In the genomic region with DNA sequence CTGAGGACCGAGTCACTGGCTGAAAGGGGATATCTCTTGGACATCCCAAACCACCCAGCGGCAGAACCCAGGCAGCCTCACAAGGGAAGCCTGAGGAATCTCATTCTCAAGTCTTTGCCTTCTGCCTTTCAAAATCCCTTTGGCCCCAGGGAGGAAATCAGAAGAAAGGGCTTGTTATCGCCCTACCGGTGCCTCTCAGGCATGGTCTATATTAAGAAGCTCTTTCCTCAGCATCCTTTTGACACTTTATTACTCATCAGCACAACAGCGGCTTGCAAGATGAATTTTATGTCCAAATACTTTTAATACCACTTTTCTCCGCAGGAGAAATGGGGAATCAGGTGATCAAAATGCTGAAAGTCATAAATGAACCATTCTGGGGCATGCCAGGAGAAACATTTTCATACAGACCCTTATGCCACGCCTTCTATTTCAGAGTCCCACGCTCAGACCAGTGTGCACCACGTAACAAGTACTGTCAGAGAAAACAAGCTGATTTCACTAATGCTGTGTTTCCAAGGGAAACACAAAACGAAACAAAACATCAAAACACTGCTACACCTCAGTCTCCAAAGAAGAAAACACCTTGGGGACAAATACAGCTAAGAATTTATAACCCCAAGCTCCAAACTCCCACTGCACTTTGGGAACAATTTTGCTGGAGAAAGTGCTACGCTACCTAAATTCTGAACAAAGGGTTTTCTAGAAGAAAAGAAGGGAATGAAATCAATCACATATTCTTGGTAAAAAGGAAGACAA, we compare ENCODE assay signal across 8 cellular contexts. TPM values are rescaled to one million over a fixed set of nuclear protein-coding genes. Genes with fewer than 3 reads are reported as not detected.
DNase-seq lines count a peak whose midpoint lies in the region; ATAC-seq, FAIRE-seq and TF ChIP-seq lines count a peak whose summit lies in the region.

No MANE protein-coding gene starts in this region.

- peak overlapping the region; percentile 92 to 96 for H3K27ac Mint-ChIP-seq in T-cell

- no peak; the same call in 1 of the 2 replicates for TF ChIP-seq POLR2A in GM12892 (IDR thresholded peaks at IDR 0.05; ENCODE audit: low read depth, low read length)
- TF ChIP-seq POLR2A in esophagus squamous epithelium (IDR thresholded peaks at IDR 0.05), result no peak

- H3K27me3 Mint-ChIP-seq in T-cell, result no peaks in the 10 kb centered on the region

- CTCF ChIA-PET in HEK293 (lab: Yijun Ruan, JAX), result interaction anchor here (0.7 to 3.4 kb wide), 6 partner anchors 9 to 118 kb away, joined by 3 to 10 read pairs (median 3); partner anchors contain the start of gene RAPGEF1
- CTCF ChIA-PET in T-cell (lab: Charles Lee), result interaction anchor here (0.7 to 3.4 kb wide), 9 partner anchors 10 to 58 kb away, joined by 3 to 19 read pairs (median 4); no protein-coding TSS in a partner anchor

- POLR2A ChIA-PET in HEK293 (lab: Yijun Ruan, JAX) (no interaction called here), T-cell (lab: Charles Lee) (interaction anchor here (0.7 to 1.5 kb wide), 9 partner anchors 10 to 42 kb away, joined by 3 to 11 read pairs (median 5); partner anchors contain the start of gene RAPGEF1 (in 1 of the 2))

- H3K36me3 Mint-ChIP-seq in T-cell, result peaks cover 12% of the 10 kb centered on the region

- ATAC-seq in T-cell (replicated peaks in 1 of 4), result peak; percentile 69 to 93 (median 73)

- peaks cover 79 to 89% (median 87%) of the 10 kb centered on the region in 3 donors for H3K4me1 Mint-ChIP-seq in T-cell

- H3K27ac ChIP-seq in HEK293 (ENCODE audit: extremely low read depth, low read depth, low read length) (no peak overlapping the region), esophagus squamous epithelium (peak overlapping the region; percentile 62 to 85 (median 73)), subcutaneous abdominal adipose tissue (ENCODE audit: low read depth, low read length) (peak overlapping the region; percentile 88)

- H3K4me3 ChIP-seq in HEK293 (ENCODE audit: low read depth, low read length) (no peak overlapping the region), esophagus squamous epithelium (peak overlapping the region in 1 of 4 donors; percentile 14), subcutaneous abdominal adipose tissue (ENCODE audit: low read depth in 1 of 5, low read length in 5 of 5) (peak overlapping the region in 4 of 5 donors; percentile 29 to 62 (median 48))

- intact Hi-C loops in esophagus squamous epithelium (cut with DNase I), result no loop called here

- peak; percentile 51 for FAIRE-seq in GM12892 (lab: Jason Lieb, UNC)

- 25 to 35% methylated on average over 11 of the region's 11 CpGs for WGBS in esophagus squamous epithelium, 2 donors

- H3K27me3 ChIP-seq in esophagus squamous epithelium (no peaks in the 10 kb centered on the region), subcutaneous abdominal adipose tissue (ENCODE audit: control insufficient read depth in 5 of 5, insufficient read depth in 4 of 5, low read length in 5 of 5) (no peaks in the 10 kb centered on the region)

- H3K9ac ChIP-seq in subcutaneous abdominal adipose tissue (ENCODE audit: low read length in 5 of 5), result peak overlapping the region in 2 of 5 donors; percentile 2 to 49

- H3K9me3 ChIP-seq in HEK293 (ENCODE audit: control insufficient read depth, insufficient read depth, low read depth, low read length) (no peaks in the 10 kb centered on the region), esophagus squamous epithelium (no peaks in the 10 kb centered on the region), subcutaneous abdominal adipose tissue (ENCODE audit: control insufficient read depth in 5 of 5, low read length in 5 of 5) (no peaks in the 10 kb centered on the region)

- H3K4me1 ChIP-seq in HEK293 (ENCODE audit: control insufficient read depth, insufficient read depth, low read length) (peaks cover 3% of the 10 kb centered on the region; the same call in 1 of the 2 replicates), esophagus squamous epithelium (peaks cover 18 to 98% (median 71%) of the 10 kb centered on the region in 3 donors), subcutaneous abdominal adipose tissue (ENCODE audit: control insufficient read depth in 5 of 5, insufficient read depth in 5 of 5, low read length in 5 of 5) (peaks cover 12 to 82% (median 68%) of the 10 kb centered on the region in 5 donors)

- H3K9me3 Mint-ChIP-seq in T-cell, result no peaks in the 10 kb centered on the region

- H3K4me3 Mint-ChIP-seq in T-cell, result peak overlapping the region; percentile 30 to 69 (median 50)

- DNase-seq in GM12892 (ENCODE audit: insufficient read length) (peak; percentile 43), T-cell (peak in 30 of 34 experiments; percentile 12 to 73 (median 48)), esophagus squamous epithelium (lab: John Stamatoyannopoulos, UW) (no peak), NCI-H2227 treated with DMSO at 0.1 percent for 48 hours (lab: John Stamatoyannopoulos, UW) (no peak), NCI-H1417 treated with DMSO at 0.1 percent for 48 hours (lab: John Stamatoyannopoulos, UW) (no peak), hypothalamus (lab: John Stamatoyannopoulos, UW) (no peak)

- TF ChIP-seq CTCF in HEK293 (tag by site-specific recombination; IDR thresholded peaks at IDR 0.05) (no peak), esophagus squamous epithelium (IDR thresholded peaks at IDR 0.05) (peak in 1 of 6 experiments; percentile 39)

- H3K36me3 ChIP-seq in HEK293 (ENCODE audit: control insufficient read depth in 2 of 2, insufficient read depth in 1 of 2, low read length in 2 of 2) (no peaks in the 10 kb centered on the region), esophagus squamous epithelium (no peaks in the 10 kb centered on the region), subcutaneous abdominal adipose tissue (ENCODE audit: control insufficient read depth in 5 of 5, insufficient read depth in 5 of 5, low read length in 5 of 5) (no peaks in the 10 kb centered on the region)

TF ChIP-seq in HEK293, 187 proteins besides CTCF, POLR2A, EP300 and RAD21:
- TF ChIP-seq PRDM1 (tag by site-specific recombination; IDR thresholded peaks at IDR 0.05), result peak; percentile 71; the same call in 1 of the 2 replicates
- TF ChIP-seq ZNF223 (tag by site-specific recombination; IDR thresholded peaks at IDR 0.05), result no peak
- no peak for TF ChIP-seq ZNF133 (tag by site-specific recombination; IDR thresholded peaks at IDR 0.05)

RNA-seq across cellular contexts. Expression of gene RAPGEF1, which starts 30.0 kb away (rescaled TPM):
- polyA plus RNA-seq in GM12892 (2012; ENCODE audit: missing spikeins), result 58.6 TPM
- total RNA-seq in T-cell (100 to 1,000 TPM in 4 of 5 donors, 10 to 100 TPM in 1; 97.9 to 167 (median 139) TPM), esophagus squamous epithelium (10 to 100 TPM; 12.2 to 40.4 (median 19.0) TPM)

Comparison
In these comparisons a context has a peak if more than half of its experiments do, and no peak if none do; other contexts are left out.
1. DNase-seq: peak in GM12892 (single experiment) and T-cell (30 of 34); none in esophagus squamous epithelium (single experiment), NCI-H2227 treated with DMSO at 0.1 percent for 48 hours (single experiment), NCI-H1417 treated with DMSO at 0.1 percent for 48 hours (single experiment) and hypothalamus (0 of 51).